Comparison of ENCODE assay signal across 1 cellular context in the genomic region with DNA sequence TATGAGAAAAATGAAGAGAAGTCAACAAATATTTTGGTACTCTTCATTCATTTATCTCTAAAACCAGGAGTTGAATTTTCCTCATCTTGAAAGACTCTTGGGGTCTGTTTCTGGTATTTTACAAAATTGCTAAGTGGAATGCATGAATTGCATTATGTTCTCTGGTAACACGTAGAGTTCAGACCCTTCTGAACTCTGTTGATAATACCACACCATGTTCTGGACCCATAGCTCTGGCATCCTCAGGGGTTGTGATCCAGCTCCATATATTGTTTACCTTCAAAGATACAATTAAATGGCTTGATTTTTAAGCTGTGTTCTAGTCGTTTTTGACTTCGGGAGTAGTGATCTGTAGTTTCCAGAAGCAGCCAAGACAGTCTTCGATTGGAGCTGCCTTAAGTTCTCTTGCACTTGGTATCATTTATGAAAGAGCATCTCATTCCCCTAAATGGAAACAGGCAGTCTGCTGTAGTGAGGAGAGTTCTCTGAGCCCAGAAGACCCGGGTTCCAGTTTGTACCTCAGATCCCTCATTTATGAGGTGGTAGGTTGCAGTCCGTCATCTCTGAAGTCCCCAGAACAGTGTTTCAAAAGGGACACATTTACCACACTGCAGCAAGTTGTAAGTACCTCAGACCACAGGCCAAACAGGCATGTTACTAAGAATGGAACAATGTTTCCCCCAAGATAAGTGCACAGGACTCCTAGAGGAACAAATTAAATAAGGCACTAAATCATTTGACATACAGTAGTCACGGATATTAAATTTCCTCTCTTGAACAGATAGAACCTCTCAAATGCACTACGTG.
TF ChIP-seq lines count a peak whose summit lies in the region.

No MANE protein-coding gene starts in this region.

TF ChIP-seq in HCT116, 20 proteins besides CTCF, POLR2A, EP300 and RAD21:
- TF ChIP-seq POLR2AphosphoS5 (IDR thresholded peaks at IDR 0.05; ENCODE audit: low read depth, low read length) (peak; percentile 16; the same call in 1 of the 2 replicates), EGR1 (IDR thresholded peaks at IDR 0.05; ENCODE audit: low read depth) (no peak), ATF3 (IDR thresholded peaks at IDR 0.05) (no peak), TCF7L2 (IDR thresholded peaks at IDR 0.05; ENCODE audit: borderline replicate concordance, extremely low read depth, insufficient read depth, insufficient read length) (no peak)
